2 cellular contexts compared by ENCODE assay signal in the genomic region with DNA sequence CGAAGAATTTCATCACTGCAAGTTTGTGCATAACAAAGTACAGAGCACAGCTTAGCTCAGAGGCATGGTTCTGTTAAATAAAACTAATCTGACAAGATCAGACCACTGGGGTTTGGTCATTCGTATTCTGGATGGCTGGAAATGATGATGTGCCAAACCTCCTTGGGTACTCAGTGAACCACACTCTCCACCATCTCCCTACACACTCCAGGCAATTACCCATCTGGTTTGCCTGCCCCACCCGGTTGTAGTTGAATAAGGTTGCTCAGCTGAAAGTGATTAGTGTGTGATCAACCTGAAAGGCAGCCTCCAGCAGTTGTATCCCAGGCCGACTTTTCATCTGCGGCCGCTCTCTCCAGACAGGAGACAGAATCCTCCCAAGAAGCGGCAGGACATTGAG.
TF ChIP-seq lines count a peak whose summit lies in the region.

No MANE protein-coding gene starts in this region.

TF ChIP-seq in GM23338, 12 proteins besides CTCF, POLR2A, EP300 and RAD21 (continued from another document):
- TF ChIP-seq, protein P1, sequence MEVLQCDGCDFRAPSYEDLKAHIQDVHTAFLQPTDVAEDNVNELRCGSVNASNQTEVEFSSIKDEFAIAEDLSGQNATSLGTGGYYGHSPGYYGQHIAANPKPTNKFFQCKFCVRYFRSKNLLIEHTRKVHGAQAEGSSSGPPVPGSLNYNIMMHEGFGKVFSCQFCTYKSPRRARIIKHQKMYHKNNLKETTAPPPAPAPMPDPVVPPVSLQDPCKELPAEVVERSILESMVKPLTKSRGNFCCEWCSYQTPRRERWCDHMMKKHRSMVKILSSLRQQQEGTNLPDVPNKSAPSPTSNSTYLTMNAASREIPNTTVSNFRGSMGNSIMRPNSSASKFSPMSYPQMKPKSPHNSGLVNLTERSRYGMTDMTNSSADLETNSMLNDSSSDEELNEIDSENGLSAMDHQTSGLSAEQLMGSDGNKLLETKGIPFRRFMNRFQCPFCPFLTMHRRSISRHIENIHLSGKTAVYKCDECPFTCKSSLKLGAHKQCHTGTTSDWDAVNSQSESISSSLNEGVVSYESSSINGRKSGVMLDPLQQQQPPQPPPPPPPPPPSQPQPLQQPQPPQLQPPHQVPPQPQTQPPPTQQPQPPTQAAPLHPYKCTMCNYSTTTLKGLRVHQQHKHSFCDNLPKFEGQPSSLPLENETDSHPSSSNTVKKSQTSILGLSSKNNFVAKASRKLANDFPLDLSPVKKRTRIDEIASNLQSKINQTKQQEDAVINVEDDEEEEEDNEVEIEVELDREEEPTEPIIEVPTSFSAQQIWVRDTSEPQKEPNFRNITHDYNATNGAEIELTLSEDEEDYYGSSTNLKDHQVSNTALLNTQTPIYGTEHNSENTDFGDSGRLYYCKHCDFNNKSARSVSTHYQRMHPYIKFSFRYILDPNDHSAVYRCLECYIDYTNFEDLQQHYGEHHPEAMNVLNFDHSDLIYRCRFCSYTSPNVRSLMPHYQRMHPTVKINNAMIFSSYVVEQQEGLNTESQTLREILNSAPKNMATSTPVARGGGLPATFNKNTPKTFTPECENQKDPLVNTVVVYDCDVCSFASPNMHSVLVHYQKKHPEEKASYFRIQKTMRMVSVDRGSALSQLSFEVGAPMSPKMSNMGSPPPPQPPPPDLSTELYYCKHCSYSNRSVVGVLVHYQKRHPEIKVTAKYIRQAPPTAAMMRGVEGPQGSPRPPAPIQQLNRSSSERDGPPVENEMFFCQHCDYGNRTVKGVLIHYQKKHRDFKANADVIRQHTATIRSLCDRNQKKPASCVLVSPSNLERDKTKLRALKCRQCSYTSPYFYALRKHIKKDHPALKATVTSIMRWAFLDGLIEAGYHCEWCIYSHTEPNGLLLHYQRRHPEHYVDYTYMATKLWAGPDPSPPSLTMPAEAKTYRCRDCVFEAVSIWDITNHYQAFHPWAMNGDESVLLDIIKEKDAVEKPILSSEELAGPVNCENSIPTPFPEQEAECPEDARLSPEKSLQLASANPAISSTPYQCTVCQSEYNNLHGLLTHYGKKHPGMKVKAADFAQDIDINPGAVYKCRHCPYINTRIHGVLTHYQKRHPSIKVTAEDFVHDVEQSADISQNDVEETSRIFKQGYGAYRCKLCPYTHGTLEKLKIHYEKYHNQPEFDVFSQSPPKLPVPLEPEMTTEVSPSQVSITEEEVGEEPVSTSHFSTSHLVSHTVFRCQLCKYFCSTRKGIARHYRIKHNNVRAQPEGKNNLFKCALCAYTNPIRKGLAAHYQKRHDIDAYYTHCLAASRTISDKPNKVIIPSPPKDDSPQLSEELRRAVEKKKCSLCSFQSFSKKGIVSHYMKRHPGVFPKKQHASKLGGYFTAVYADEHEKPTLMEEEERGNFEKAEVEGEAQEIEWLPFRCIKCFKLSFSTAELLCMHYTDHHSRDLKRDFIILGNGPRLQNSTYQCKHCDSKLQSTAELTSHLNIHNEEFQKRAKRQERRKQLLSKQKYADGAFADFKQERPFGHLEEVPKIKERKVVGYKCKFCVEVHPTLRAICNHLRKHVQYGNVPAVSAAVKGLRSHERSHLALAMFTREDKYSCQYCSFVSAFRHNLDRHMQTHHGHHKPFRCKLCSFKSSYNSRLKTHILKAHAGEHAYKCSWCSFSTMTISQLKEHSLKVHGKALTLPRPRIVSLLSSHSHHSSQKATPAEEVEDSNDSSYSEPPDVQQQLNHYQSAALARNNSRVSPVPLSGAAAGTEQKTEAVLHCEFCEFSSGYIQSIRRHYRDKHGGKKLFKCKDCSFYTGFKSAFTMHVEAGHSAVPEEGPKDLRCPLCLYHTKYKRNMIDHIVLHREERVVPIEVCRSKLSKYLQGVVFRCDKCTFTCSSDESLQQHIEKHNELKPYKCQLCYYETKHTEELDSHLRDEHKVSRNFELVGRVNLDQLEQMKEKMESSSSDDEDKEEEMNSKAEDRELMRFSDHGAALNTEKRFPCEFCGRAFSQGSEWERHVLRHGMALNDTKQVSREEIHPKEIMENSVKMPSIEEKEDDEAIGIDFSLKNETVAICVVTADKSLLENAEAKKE (CRISPR knock-in tag; IDR thresholded peaks at IDR 0.05): no peak
- TF ChIP-seq ZNF331 (CRISPR knock-in tag; IDR thresholded peaks at IDR 0.05; ENCODE audit: low read depth) (no peak), CREB1 (CRISPR knock-in tag; IDR thresholded peaks at IDR 0.05; ENCODE audit: low read depth) (no peak), EZH2 (IDR thresholded peaks at IDR 0.05; ENCODE audit: low read depth, unreplicated experiment) (no peak), ZNF114 (CRISPR knock-in tag; IDR thresholded peaks at IDR 0.05) (no peak), STAT1 (IDR thresholded peaks at IDR 0.05; ENCODE audit: unreplicated experiment) (no peak)
- TF ChIP-seq, protein P2, sequence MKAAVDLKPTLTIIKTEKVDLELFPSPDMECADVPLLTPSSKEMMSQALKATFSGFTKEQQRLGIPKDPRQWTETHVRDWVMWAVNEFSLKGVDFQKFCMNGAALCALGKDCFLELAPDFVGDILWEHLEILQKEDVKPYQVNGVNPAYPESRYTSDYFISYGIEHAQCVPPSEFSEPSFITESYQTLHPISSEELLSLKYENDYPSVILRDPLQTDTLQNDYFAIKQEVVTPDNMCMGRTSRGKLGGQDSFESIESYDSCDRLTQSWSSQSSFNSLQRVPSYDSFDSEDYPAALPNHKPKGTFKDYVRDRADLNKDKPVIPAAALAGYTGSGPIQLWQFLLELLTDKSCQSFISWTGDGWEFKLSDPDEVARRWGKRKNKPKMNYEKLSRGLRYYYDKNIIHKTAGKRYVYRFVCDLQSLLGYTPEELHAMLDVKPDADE (IDR thresholded peaks at IDR 0.05): no peak
- TF ChIP-seq, protein P3, sequence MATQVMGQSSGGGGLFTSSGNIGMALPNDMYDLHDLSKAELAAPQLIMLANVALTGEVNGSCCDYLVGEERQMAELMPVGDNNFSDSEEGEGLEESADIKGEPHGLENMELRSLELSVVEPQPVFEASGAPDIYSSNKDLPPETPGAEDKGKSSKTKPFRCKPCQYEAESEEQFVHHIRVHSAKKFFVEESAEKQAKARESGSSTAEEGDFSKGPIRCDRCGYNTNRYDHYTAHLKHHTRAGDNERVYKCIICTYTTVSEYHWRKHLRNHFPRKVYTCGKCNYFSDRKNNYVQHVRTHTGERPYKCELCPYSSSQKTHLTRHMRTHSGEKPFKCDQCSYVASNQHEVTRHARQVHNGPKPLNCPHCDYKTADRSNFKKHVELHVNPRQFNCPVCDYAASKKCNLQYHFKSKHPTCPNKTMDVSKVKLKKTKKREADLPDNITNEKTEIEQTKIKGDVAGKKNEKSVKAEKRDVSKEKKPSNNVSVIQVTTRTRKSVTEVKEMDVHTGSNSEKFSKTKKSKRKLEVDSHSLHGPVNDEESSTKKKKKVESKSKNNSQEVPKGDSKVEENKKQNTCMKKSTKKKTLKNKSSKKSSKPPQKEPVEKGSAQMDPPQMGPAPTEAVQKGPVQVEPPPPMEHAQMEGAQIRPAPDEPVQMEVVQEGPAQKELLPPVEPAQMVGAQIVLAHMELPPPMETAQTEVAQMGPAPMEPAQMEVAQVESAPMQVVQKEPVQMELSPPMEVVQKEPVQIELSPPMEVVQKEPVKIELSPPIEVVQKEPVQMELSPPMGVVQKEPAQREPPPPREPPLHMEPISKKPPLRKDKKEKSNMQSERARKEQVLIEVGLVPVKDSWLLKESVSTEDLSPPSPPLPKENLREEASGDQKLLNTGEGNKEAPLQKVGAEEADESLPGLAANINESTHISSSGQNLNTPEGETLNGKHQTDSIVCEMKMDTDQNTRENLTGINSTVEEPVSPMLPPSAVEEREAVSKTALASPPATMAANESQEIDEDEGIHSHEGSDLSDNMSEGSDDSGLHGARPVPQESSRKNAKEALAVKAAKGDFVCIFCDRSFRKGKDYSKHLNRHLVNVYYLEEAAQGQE (IDR thresholded peaks at IDR 0.05; ENCODE audit: unreplicated experiment): no peak

TF ChIP-seq in SK-N-SH treated with all-trans-retinoic acid at 6 μM for 48 hours, 23 proteins besides CTCF, POLR2A, EP300 and RAD21 (continued from another document):
- TF ChIP-seq CSRNP3 (CRISPR knock-in tag; IDR thresholded peaks at IDR 0.05) (no peak), PPARA (CRISPR knock-in tag; IDR thresholded peaks at IDR 0.05; ENCODE audit: borderline replicate concordance) (no peak), TOX (CRISPR knock-in tag; IDR thresholded peaks at IDR 0.05; ENCODE audit: borderline replicate concordance) (no peak), ZC3H10 (CRISPR knock-in tag; IDR thresholded peaks at IDR 0.05) (no peak)
